In genomic region chrX:13398073-13398823, GRCh38 we compare ENCODE assay signal across 8 cellular contexts.
DNase-seq lines count a peak whose midpoint lies in the region; ATAC-seq and TF ChIP-seq lines count a peak whose summit lies in the region.

No MANE protein-coding gene starts in this region.

- H3K27me3 ChIP-seq in esophagus squamous epithelium: no peaks in the 10 kb centered on the region
- no peaks in the 10 kb centered on the region for H3K27me3 ChIP-seq in ovary

- H3K4me1 ChIP-seq in esophagus squamous epithelium: peaks cover 0 to 16% (median 7%) of the 10 kb centered on the region in 3 donors
- peaks cover 4% of the 10 kb centered on the region for H3K4me1 ChIP-seq in ovary (ENCODE audit: insufficient read depth)

- H3K27ac ChIP-seq in esophagus squamous epithelium (peak overlapping the region in 3 of 4 donors; percentile 58 to 67 (median 63)), ovary (no peak overlapping the region)

- peak; percentile 30 for DNase-seq in DMS 273 (lab: John Stamatoyannopoulos, UW; ENCODE audit: unreplicated experiment)
- DNase-seq in OCI-M1 (lab: John Stamatoyannopoulos, UW): peak; percentile 4
- DNase-seq in esophagus squamous epithelium (lab: John Stamatoyannopoulos, UW): no peak
- peak in 3 of 5 donors; percentile 20 to 33 (median 28) for DNase-seq in ovary
- DNase-seq in NOMO-1 (lab: John Stamatoyannopoulos, UW; ENCODE audit: unreplicated experiment in 2 of 2): no peak
- DNase-seq in SHP77 (lab: John Stamatoyannopoulos, UW): no peak
- DNase-seq in NCI-H1092 treated with DMSO at 0.1 percent for 48 hours (lab: John Stamatoyannopoulos, UW): no peak

- intact Hi-C loops in esophagus squamous epithelium (cut with DNase I): no loop called here
- intact Hi-C loops in ovary (cut with DNase I): no loop called here

- WGBS in esophagus squamous epithelium, 2 donors: 21 to 45% methylated on average over 2 to 4 of the region's 4 CpGs
- 38 to 45% (median 44%) methylated on average over 4 of the region's 4 CpGs for WGBS in ovary, 3 donors

- H3K4me3 ChIP-seq in esophagus squamous epithelium (no peak overlapping the region), ovary (no peak overlapping the region)

- no peak for TF ChIP-seq EP300 in ovary (IDR thresholded peaks at IDR 0.05)

- H3K36me3 ChIP-seq in esophagus squamous epithelium (no peaks in the 10 kb centered on the region), ovary (no peaks in the 10 kb centered on the region)

- TF ChIP-seq CTCF in esophagus squamous epithelium (IDR thresholded peaks at IDR 0.05) (no peak), ovary (IDR thresholded peaks at IDR 0.05) (no peak)

- TF ChIP-seq POLR2A in esophagus squamous epithelium (IDR thresholded peaks at IDR 0.05): no peak
- TF ChIP-seq POLR2A in ovary (IDR thresholded peaks at IDR 0.05): no peak

- ATAC-seq in GM18520 (IDR thresholded peaks at IDR 0.05; ENCODE audit: unreplicated experiment): no peak

- H3K9me3 ChIP-seq in esophagus squamous epithelium (peaks cover 0 to 4% (median 0%) of the 10 kb centered on the region in 3 donors), ovary (no peaks in the 10 kb centered on the region)

Comparison
In these comparisons a context has a peak if more than half of its experiments do, and no peak if none do; other contexts are left out.
1. DNase-seq: peak in DMS 273 (single experiment), OCI-M1 (single experiment) and ovary (3 of 5); none in esophagus squamous epithelium (single experiment), NOMO-1 (0 of 2), SHP77 (0 of 2) and NCI-H1092 treated with DMSO at 0.1 percent for 48 hours (single experiment).
2. H3K27ac ChIP-seq: peak in esophagus squamous epithelium (3 of 4); none in ovary (0 of 2).